Comparison of ENCODE assay signal across 9 cellular contexts in genomic region chr14:26730929-26731618, GRCh38.
DNase-seq lines count a peak whose midpoint lies in the region; ATAC-seq and TF ChIP-seq lines count a peak whose summit lies in the region.
"Had no signal": no experiment of that assay in that cellular context is flagged by ENCODE, and none has a peak within 500 bp of the region (broad histone marks: within the 10 kb centered on the region; RNA-seq: fewer than 3 reads in every experiment).

No MANE protein-coding gene starts in this region.

- no peaks in the 10 kb centered on the region for H3K4me1 ChIP-seq in GM23338 (ENCODE audit: insufficient read depth)

- H2AFZ ChIP-seq in GM23338 (no peak overlapping the region), neural cell (ENCODE audit: low read depth, low read length) (no peak overlapping the region)

- H3K4me2 ChIP-seq in GM23338: no peak overlapping the region
- no peak overlapping the region for H3K4me2 ChIP-seq in neural cell (ENCODE audit: low read length)

- H3K27me3 ChIP-seq in GM23338 (ENCODE audit: insufficient read depth) (no peaks in the 10 kb centered on the region), neural cell (ENCODE audit: insufficient read depth, low read depth, low read length) (no peaks in the 10 kb centered on the region)
- H3K27me3 ChIP-seq: neutrophil had no signal

- H3K9me3 Mint-ChIP-seq in GM23338: peaks cover 3% of the 10 kb centered on the region; the same call in 1 of the 3 replicates

- no peaks in the 10 kb centered on the region for H3K36me3 ChIP-seq in GM23338 (ENCODE audit: insufficient read depth)
- no peaks in the 10 kb centered on the region for H3K36me3 ChIP-seq in neural cell (ENCODE audit: insufficient read depth, low read length)
- H3K36me3 ChIP-seq: neutrophil had no signal

- TF ChIP-seq RAD21 in neural cell (conservative IDR thresholded peaks at IDR 0.05): peak; percentile 21

- peak; percentile 75 to 82 for TF ChIP-seq CTCF in GM23338 (conservative IDR thresholded peaks at IDR 0.05; ENCODE audit: low read depth in 2 of 2)
- no peak for TF ChIP-seq CTCF in neural cell (IDR thresholded peaks at IDR 0.05; ENCODE audit: poor library complexity, severe bottlenecking)

- peak; percentile 95 for ATAC-seq in GM23338
- ATAC-seq in HG02852 (IDR thresholded peaks at IDR 0.05; ENCODE audit: unreplicated experiment): no peak

- no peak overlapping the region for H3K4me3 Mint-ChIP-seq in GM23338

- no peak overlapping the region for H3K4me3 ChIP-seq in GM23338
- H3K4me3 ChIP-seq in neural cell (ENCODE audit: low read length): no peak overlapping the region

- peak; percentile 80 for DNase-seq in GM23338 (ENCODE audit: low spot score)
- peak; percentile 8 for DNase-seq in NCI-H146 treated with DMSO at 0.1 percent for 48 hours (lab: John Stamatoyannopoulos, UW; ENCODE audit: unreplicated experiment)
- peak; percentile 17 for DNase-seq in cerebellar cortex (ENCODE audit: low spot score)
- no peak for DNase-seq in NCI-H2029 (lab: John Stamatoyannopoulos, UW)
- DNase-seq in cortex of kidney (lab: John Stamatoyannopoulos, UW): no peak
- DNase-seq: NK-92 treated with Interleukin-12 subunit alpha and Interleukin-12 subunit beta, amount 100 ng/mL, for 24 hours had no signal

- no peak overlapping the region for H3K27ac ChIP-seq in GM23338 (ENCODE audit: low read depth)
- H3K27ac ChIP-seq in neural cell (ENCODE audit: low read length): no peak overlapping the region
- H3K27ac ChIP-seq: neutrophil had no signal

- H3K9me2 ChIP-seq in GM23338 (ENCODE audit: insufficient read depth): no peaks in the 10 kb centered on the region
- H3K9me2 ChIP-seq in neural cell (ENCODE audit: insufficient read depth, low read length): no peaks in the 10 kb centered on the region

- H4K20me1 ChIP-seq in GM23338 (replicated peaks; ENCODE audit: insufficient read depth): no peaks in the 10 kb centered on the region
- no peaks in the 10 kb centered on the region for H4K20me1 ChIP-seq in neural cell (ENCODE audit: insufficient read depth)

- no peak overlapping the region for H3K9ac ChIP-seq in neural cell (ENCODE audit: low read length)

- H3K27me3 Mint-ChIP-seq in GM23338 (ENCODE audit: insufficient read depth, low read depth, poor library complexity): peaks cover 2% of the 10 kb centered on the region

- no peaks in the 10 kb centered on the region for H3K36me3 Mint-ChIP-seq in GM23338 (ENCODE audit: low read depth)

- H3K79me2 ChIP-seq in GM23338 (replicated peaks; ENCODE audit: insufficient read depth) (no peaks in the 10 kb centered on the region), neural cell (replicated peaks; ENCODE audit: insufficient read depth, low read length) (no peaks in the 10 kb centered on the region)

- no peak overlapping the region for H3K27ac Mint-ChIP-seq in GM23338

- no peaks in the 10 kb centered on the region for H3F3A ChIP-seq in GM23338 (replicated peaks; ENCODE audit: low read depth)
- no peaks in the 10 kb centered on the region for H3F3A ChIP-seq in neural cell (ENCODE audit: insufficient read depth, low read length, poor library complexity, severe bottlenecking)

- H3K4me1 Mint-ChIP-seq in GM23338: no peaks in the 10 kb centered on the region

- no peaks in the 10 kb centered on the region for H3K9me3 ChIP-seq in neural cell (ENCODE audit: low read length)
- H3K9me3 ChIP-seq: neutrophil had no signal

- TF ChIP-seq EP300 in neural cell (conservative IDR thresholded peaks at IDR 0.05; ENCODE audit: poor library complexity, severe bottlenecking): no peak

TF ChIP-seq in GM23338, 12 proteins besides CTCF, POLR2A, EP300 and RAD21 (continues in another document):
- TF ChIP-seq ZNF331 (CRISPR knock-in tag; IDR thresholded peaks at IDR 0.05; ENCODE audit: low read depth) (no peak), ZNF114 (CRISPR knock-in tag; IDR thresholded peaks at IDR 0.05) (0 out of 2 replicates have a peak, but pooled peaks have one; percentile 61)

TF ChIP-seq in neural cell, 6 proteins besides CTCF, POLR2A, EP300 and RAD21:
- TF ChIP-seq SMC3 (conservative IDR thresholded peaks at IDR 0.05; ENCODE audit: poor library complexity) (peak; percentile 21), MXI1 (conservative IDR thresholded peaks at IDR 0.05; ENCODE audit: poor library complexity, severe bottlenecking) (no peak)

Comparison
In these comparisons a context has a peak if more than half of its experiments do, and no peak if none do; other contexts are left out.
1. DNase-seq: peak in GM23338 (single experiment), NCI-H146 treated with DMSO at 0.1 percent for 48 hours (single experiment) and cerebellar cortex (single experiment); none in NCI-H2029 (single experiment) and cortex of kidney (single experiment).